ENCODE assay signal across 12 cellular contexts in genomic region chr17:77462553-77463497, GRCh38.
DNase-seq lines count a peak whose midpoint lies in the region; ATAC-seq and TF ChIP-seq lines count a peak whose summit lies in the region.
"Had no signal": no experiment of that assay in that cellular context is flagged by ENCODE, and none has a peak within 500 bp of the region (broad histone marks: within the 10 kb centered on the region; RNA-seq: fewer than 3 reads in every experiment).

No MANE protein-coding gene starts in this region.

- DNase-seq in Right ventricle myocardium superior = peak; percentile 17
- DNase-seq in left ventricle myocardium superior = no peak
- no peak for DNase-seq in activated naive CD8-positive, alpha-beta T cell treated with anti-CD3 and anti-CD28 coated beads, Interleukin-2, amount 50 U/mL, for 24 hours
- no peak for DNase-seq in naive thymus-derived CD8-positive, alpha-beta T cell
- DNase-seq in upper lobe of left lung = no peak
- no peak for DNase-seq in NCI-H524 (lab: John Stamatoyannopoulos, UW)
- no peak for DNase-seq in GM03348 (ENCODE audit: low spot score)
- no peak for DNase-seq in NCI-H526 (lab: John Stamatoyannopoulos, UW)
- DNase-seq: activated CD8-positive, alpha-beta memory T cell treated with anti-CD3 and anti-CD28 coated beads, Interleukin-2, amount 50 U/mL, for 48 hours; NCI-H226; occipital lobe had no signal

- H3K4me3 ChIP-seq in upper lobe of left lung = no peak overlapping the region
- H3K4me3 ChIP-seq: SJSA1 had no signal

- WGBS in upper lobe of left lung, 2 donors = 80 to 86% methylated on average over 16 of the region's 16 CpGs

- no peak for TF ChIP-seq POLR2A in upper lobe of left lung (IDR thresholded peaks at IDR 0.05)

- no peaks in the 10 kb centered on the region for H3K27me3 Mint-ChIP-seq in activated naive CD8-positive, alpha-beta T cell treated with anti-CD3 and anti-CD28 coated beads, Interleukin-2, amount 50 U/mL, for 24 hours
- H3K27me3 Mint-ChIP-seq in naive thymus-derived CD8-positive, alpha-beta T cell = no peaks in the 10 kb centered on the region

- intact Hi-C loops in Right ventricle myocardium superior (cut with DNase I) = no loop called here
- intact Hi-C loops in left ventricle myocardium superior (cut with micrococcal nuclease) = no loop called here

- H3K4me1 ChIP-seq in upper lobe of left lung = peaks cover 56 to 92% (median 73%) of the 10 kb centered on the region in 4 donors

- ATAC-seq in Right ventricle myocardium superior (ENCODE audit: poor library complexity) (no peak), left ventricle myocardium superior (no peak), upper lobe of left lung (ENCODE audit: low FRiP score in 2 of 2) (no peak)
- no peak for ATAC-seq in activated naive CD8-positive, alpha-beta T cell treated with anti-CD3 and anti-CD28 coated beads, Interleukin-2, amount 50 U/mL, for 24 hours
- no peak for ATAC-seq in naive thymus-derived CD8-positive, alpha-beta T cell

- peaks cover 34% of the 10 kb centered on the region for H3K36me3 Mint-ChIP-seq in activated naive CD8-positive, alpha-beta T cell treated with anti-CD3 and anti-CD28 coated beads, Interleukin-2, amount 50 U/mL, for 24 hours (ENCODE audit: low read depth)
- peaks cover 0 to 32% (median 9%) of the 10 kb centered on the region in 3 donors for H3K36me3 Mint-ChIP-seq in naive thymus-derived CD8-positive, alpha-beta T cell

- no peaks in the 10 kb centered on the region for H3K27me3 ChIP-seq in upper lobe of left lung
- H3K27me3 ChIP-seq: SJSA1 had no signal

- H3K9me3 Mint-ChIP-seq in activated naive CD8-positive, alpha-beta T cell treated with anti-CD3 and anti-CD28 coated beads, Interleukin-2, amount 50 U/mL, for 24 hours = no peaks in the 10 kb centered on the region
- no peaks in the 10 kb centered on the region for H3K9me3 Mint-ChIP-seq in naive thymus-derived CD8-positive, alpha-beta T cell

- H3K4me1 Mint-ChIP-seq in activated naive CD8-positive, alpha-beta T cell treated with anti-CD3 and anti-CD28 coated beads, Interleukin-2, amount 50 U/mL, for 24 hours = peaks cover 86% of the 10 kb centered on the region
- peaks cover 44 to 94% (median 92%) of the 10 kb centered on the region in 4 donors for H3K4me1 Mint-ChIP-seq in naive thymus-derived CD8-positive, alpha-beta T cell

- POLR2A ChIA-PET in naive thymus-derived CD8-positive, alpha-beta T cell (lab: Charles Lee) = interaction anchor here (0.9 to 74.5 kb wide), 7 partner anchors 12 to 88 kb away, joined by 3 to 5369 read pairs (median 5); no protein-coding TSS in a partner anchor

- no peaks in the 10 kb centered on the region for H3K9me3 ChIP-seq in upper lobe of left lung
- H3K9me3 ChIP-seq: SJSA1 had no signal

- H3K27ac Mint-ChIP-seq in activated naive CD8-positive, alpha-beta T cell treated with anti-CD3 and anti-CD28 coated beads, Interleukin-2, amount 50 U/mL, for 24 hours = peak overlapping the region; percentile 100
- peak overlapping the region; percentile 92 to 99 (median 97) for H3K27ac Mint-ChIP-seq in naive thymus-derived CD8-positive, alpha-beta T cell

- no peak for TF ChIP-seq EP300 in upper lobe of left lung (IDR thresholded peaks at IDR 0.05)

- no peaks in the 10 kb centered on the region for H3K36me3 ChIP-seq in upper lobe of left lung

- peak overlapping the region; percentile 42 for H3K4me3 Mint-ChIP-seq in activated naive CD8-positive, alpha-beta T cell treated with anti-CD3 and anti-CD28 coated beads, Interleukin-2, amount 50 U/mL, for 24 hours
- H3K4me3 Mint-ChIP-seq in naive thymus-derived CD8-positive, alpha-beta T cell = peak overlapping the region; percentile 82 to 98 (median 90)

- peak overlapping the region; percentile 5 to 80 (median 62) for H3K27ac ChIP-seq in upper lobe of left lung
- H3K27ac ChIP-seq: SJSA1 had no signal

- no peak for TF ChIP-seq CTCF in upper lobe of left lung (IDR thresholded peaks at IDR 0.05)
